In genomic region chr1:41835488-41835887, GRCh38 we compare ENCODE assay signal across 25 cellular contexts.
"Had no signal": no experiment of that assay in that cellular context is flagged by ENCODE, and none has a peak within 500 bp of the region (broad histone marks: within the 10 kb centered on the region; RNA-seq: fewer than 3 reads in every experiment).

No MANE protein-coding gene starts in this region.

- H3K4me2 ChIP-seq: smooth muscle cell had no signal

- H3K4me1 ChIP-seq: body of pancreas, sigmoid colon, uterus had no signal

- H3K4me3 ChIP-seq: body of pancreas, left ventricle myocardium inferior, sigmoid colon, smooth muscle cell, uterus had no signal

- H3K9me3 ChIP-seq: body of pancreas, left ventricle myocardium inferior, sigmoid colon, uterus had no signal

- H3K27me3 ChIP-seq: body of pancreas, sigmoid colon, uterus had no signal

- DNase-seq: activated CD4-positive, alpha-beta T cell treated with anti-CD3 and anti-CD28 coated beads, Interleukin-2, amount 10 ng/mL, durations not matched to agents 24 days and 14 days; activated CD8-positive, alpha-beta memory T cell treated with anti-CD3 and anti-CD28 coated beads, Interleukin-2, amount 10 ng/mL, durations not matched to agents 7 days and 5 days; activated CD8-positive, alpha-beta T cell treated with anti-CD3 and anti-CD28 coated beads for 36 hours; activated effector memory CD4-positive, alpha-beta T cell treated with anti-CD3 and anti-CD28 coated beads, Interleukin-2, amount 50 U/mL, for 16 hours; activated naive CD4-positive, alpha-beta T cell treated with anti-CD3 and anti-CD28 coated beads, Interleukin-2, amount 10 ng/mL, durations not matched to agents 7 days and 5 days; activated T-cell treated with anti-CD3 and anti-CD28 coated beads for 4 hours; amygdala; body of pancreas; caudate nucleus; effector CD4-positive, alpha-beta T cell; erythroblast; glutamatergic neuron; hippocampal formation; left ventricle myocardium inferior; naive thymus-derived CD4-positive, alpha-beta T cell; occipital lobe; posterior cingulate gyrus; sigmoid colon; stimulated activated CD4-positive, alpha-beta T cell treated with anti-CD3 and anti-CD28 coated beads, Interleukin-2, amount 100 ng/mL, for 48 hours; stimulated activated CD8-positive, alpha-beta memory T cell treated with anti-CD3 and anti-CD28 coated beads, Interleukin-4, amount 100 ng/mL, for 48 hours; stimulated activated naive B cell treated with anti-CD40 and anti-IgM and Interleukin-4, amounts not matched to agents 10 μg/mL and 1 μg/mL and 100 μg/mL, for 72 hours; trophoblast cell; uterus had no signal

- H3K36me3 ChIP-seq: left ventricle myocardium inferior, sigmoid colon, uterus had no signal

- H3K27ac ChIP-seq: body of pancreas, left ventricle myocardium inferior, sigmoid colon, uterus, VCaP had no signal
